ENCODE assay signal across 8 cellular contexts in genomic region chr6:131954775-131955107, GRCh38. TPM values are rescaled to one million over a fixed set of nuclear protein-coding genes. Genes with fewer than 3 reads are reported as not detected.
DNase-seq lines count a peak whose midpoint lies in the region; ATAC-seq and TF ChIP-seq lines count a peak whose summit lies in the region.

No MANE protein-coding gene starts in this region.

- peak; percentile 99 for DNase-seq in AG04450 (ENCODE audit: low read depth, low spot score)
- peak; percentile 86 for DNase-seq in PC-3
- no peak for DNase-seq in neural crest cell (ENCODE audit: low read depth, low spot score)
- DNase-seq in NCI-H1436 treated with DMSO at 0.1 percent for 48 hours (lab: John Stamatoyannopoulos, UW) = no peak
- no peak for DNase-seq in GM13977 (ENCODE audit: low spot score)

- H3K4me3 Mint-ChIP-seq in neural crest cell = peak overlapping the region; percentile 67

- H3K9me3 Mint-ChIP-seq in neural crest cell = no peaks in the 10 kb centered on the region

- H3K36me3 Mint-ChIP-seq in neural crest cell (ENCODE audit: low read depth) = no peaks in the 10 kb centered on the region

- peaks cover 29% of the 10 kb centered on the region for H3K4me1 ChIP-seq in PC-3 (ENCODE audit: insufficient read depth, low read length)

- H3K27ac Mint-ChIP-seq in neural crest cell (ENCODE audit: unreplicated experiment) = peak overlapping the region; percentile 57

- no peak overlapping the region; the same call in 1 of the 2 replicates for H3K4me3 ChIP-seq in AG04450 (ENCODE audit: low read depth, low read length)
- peak overlapping the region; percentile 37 for H3K4me3 ChIP-seq in PC-3 (ENCODE audit: low read length)

- H3K9me2 ChIP-seq in PC-3 (replicated peaks; ENCODE audit: low read length) = no peaks in the 10 kb centered on the region

- H3K4me1 Mint-ChIP-seq in neural crest cell = peaks cover 48% of the 10 kb centered on the region

- peak overlapping the region; percentile 66 for H3K4me2 ChIP-seq in PC-3 (ENCODE audit: low read length)

- H3K27me3 Mint-ChIP-seq in neural crest cell (ENCODE audit: low read depth) = no peaks in the 10 kb centered on the region

- no TSS peak for BruUV-seq in PC-3 (replicated peaks; lab: Mats Ljungman, UMichigan)

- in situ Hi-C loops in GM13977 (cut with MboI; ENCODE audit: low pct_unique_long_range_greater_than_20kb, low sequenced_read_pairs, unreplicated experiment) = no loop called here

- no peaks in the 10 kb centered on the region for H3K9me3 ChIP-seq in AG04450 (ENCODE audit: control insufficient read depth, insufficient read depth, low read length)
- no peaks in the 10 kb centered on the region for H3K9me3 ChIP-seq in PC-3 (ENCODE audit: low read length)

- no peaks in the 10 kb centered on the region for H3K27me3 ChIP-seq in AG04450 (ENCODE audit: control insufficient read depth, insufficient read depth, low read length)
- H3K27me3 ChIP-seq in PC-3 (ENCODE audit: low read length) = no peaks in the 10 kb centered on the region

- H3K27ac ChIP-seq in AG04450 (ENCODE audit: low read depth, low read length) (peak overlapping the region; percentile 91), PC-3 (ENCODE audit: low read length) (peak overlapping the region; percentile 39)

- ATAC-seq in PC-3 (peak; percentile 37), esophagus mucosa (peak; percentile 84), GM18511 (IDR thresholded peaks at IDR 0.05; ENCODE audit: unreplicated experiment) (no peak), HG03108 (IDR thresholded peaks at IDR 0.05; ENCODE audit: unreplicated experiment) (no peak)

- peaks cover 4% of the 10 kb centered on the region; the same call in 1 of the 2 replicates for H3K79me2 ChIP-seq in PC-3 (ENCODE audit: low read length)

- H4K20me1 ChIP-seq in PC-3 (ENCODE audit: low read length) = no peaks in the 10 kb centered on the region

- H3K9ac ChIP-seq in PC-3 (ENCODE audit: low read length) = no peak overlapping the region

- TF ChIP-seq CTCF in AG04450 (IDR thresholded peaks at IDR 0.05; ENCODE audit: low read depth, low read length) = no peak
- TF ChIP-seq CTCF in PC-3 (conservative IDR thresholded peaks at IDR 0.05; ENCODE audit: low read depth, low read length) = no peak
- no peak for TF ChIP-seq CTCF in neural crest cell (conservative IDR thresholded peaks at IDR 0.05)
- no peak for TF ChIP-seq CTCF in GM13977 (IDR thresholded peaks at IDR 0.05; ENCODE audit: extremely low read depth, insufficient read depth, missing control alignments)

- CTCF ChIA-PET in AG04450 (lab: Charles Lee) = interaction anchor here (0.7 to 1.2 kb wide), 3 partner anchors 106 to 530 kb away, joined by 3 read pairs; no protein-coding TSS in a partner anchor
- CTCF ChIA-PET in PC-3 (lab: Charles Lee) = interaction anchor here (0.7 kb wide), 1 partner anchor 209 kb away, joined by 3 read pairs; no protein-coding TSS in a partner anchor

- intact Hi-C loops in PC-3 (cut with micrococcal nuclease) = loop anchor here (5.0 kb wide), 1 partner anchor 263 kb away; no protein-coding TSS in a partner anchor

- H3K36me3 ChIP-seq in PC-3 (ENCODE audit: low read depth, low read length) = no peaks in the 10 kb centered on the region

- POLR2A ChIA-PET in AG04450 (lab: Yijun Ruan, JAX) (interaction anchor here (0.6 to 2.0 kb wide), 9 partner anchors 9 to 177 kb away, joined by 3 to 12 read pairs (median 7); no protein-coding TSS in a partner anchor), PC-3 (lab: Charles Lee; ENCODE audit: unreplicated experiment) (interaction anchor here (0.6 kb wide), 1 partner anchor 29 kb away, joined by 3 read pairs; no protein-coding TSS in a partner anchor)

- no peaks in the 10 kb centered on the region for H3F3A ChIP-seq in PC-3 (ENCODE audit: low read length, unreplicated experiment)

- peak overlapping the region; percentile 68 for H2AFZ ChIP-seq in PC-3 (ENCODE audit: low read length)

RNA-seq across cellular contexts. Expression of gene CCN2, which starts 3.6 kb away (rescaled TPM):
- 768 and 955 TPM in 2 replicates for polyA plus RNA-seq in AG04450 (2011; rRNA removed)
- polyA minus RNA-seq in AG04450 (2011; rRNA and poly(A)+ RNA removed) = 515 and 518 TPM in 2 replicates
- 33.2 and 34.4 TPM in 2 replicates for total RNA-seq in PC-3 (2014; rRNA removed)
- total RNA-seq in esophagus mucosa = 1.8 TPM
- total RNA-seq in neural crest cell = 20.3 and 24.2 TPM in 2 replicates

Comparison
In these comparisons a context has a peak if more than half of its experiments do, and no peak if none do; other contexts are left out.
1. DNase-seq: peak in AG04450 (single experiment) and PC-3 (single experiment); none in neural crest cell (single experiment), NCI-H1436 treated with DMSO at 0.1 percent for 48 hours (single experiment) and GM13977 (single experiment).
2. ATAC-seq: peak in PC-3 (single experiment) and esophagus mucosa (single experiment); none in GM18511 (single experiment) and HG03108 (single experiment).